8 cellular contexts compared by ENCODE assay signal in the genomic region with DNA sequence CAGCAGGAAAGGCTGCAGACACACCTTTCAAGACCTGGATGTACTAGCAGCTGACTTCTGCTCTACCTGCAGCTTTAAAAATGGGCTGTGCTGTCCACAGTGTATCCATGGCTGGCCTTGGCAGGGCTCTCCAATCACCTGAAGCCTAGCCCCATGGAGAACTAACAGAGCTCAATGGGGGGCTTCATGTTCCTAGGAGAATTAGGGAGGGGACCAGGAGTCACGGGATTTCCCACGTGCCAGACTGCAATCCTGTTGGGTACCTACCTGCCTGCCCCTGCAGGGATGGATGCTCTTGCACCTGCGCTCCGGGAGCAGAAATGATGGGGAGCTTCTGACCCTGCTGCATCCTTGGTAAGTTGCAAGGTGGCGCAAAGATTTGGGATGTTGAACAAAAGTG.
"Had no signal": no experiment of that assay in that cellular context is flagged by ENCODE, and none has a peak within 500 bp of the region (broad histone marks: within the 10 kb centered on the region; RNA-seq: fewer than 3 reads in every experiment).

No MANE protein-coding gene starts in this region.

- H3K4me3 ChIP-seq: GM12878 had no signal

- ATAC-seq: GM12878 had no signal

- FAIRE-seq: G401.6, GM12878, GM12891, GM12892, GM18507, GM19239 had no signal

- DNase-seq: GDM1, GF-D8 had no signal
